In genomic region chr7:120988591-120989299, GRCh38 we compare ENCODE assay signal across 8 cellular contexts. TPM values are rescaled to one million over a fixed set of nuclear protein-coding genes. Genes with fewer than 3 reads are reported as not detected.
DNase-seq lines count a peak whose midpoint lies in the region; ATAC-seq, FAIRE-seq and TF ChIP-seq lines count a peak whose summit lies in the region.

Gene CPED1 (plus strand): TSS chr7:120988711. CDS start chr7:120989622, 911 bp downstream.

- H2AFZ ChIP-seq in Karpas-422 (ENCODE audit: low read length) (peak within 1 kb of the TSS; percentile 62; the same call in 1 of the 2 replicates), HepG2 (ENCODE audit: low read length) (peak within 1 kb of the TSS; percentile 28)

- peak within 1 kb of the TSS; percentile 57 for H3K4me3 ChIP-seq in Karpas-422 (ENCODE audit: low read length)
- H3K4me3 ChIP-seq in duodenal mucosa (ENCODE audit: low read depth in 1 of 2, low read length in 2 of 2): peak within 1 kb of the TSS; percentile 68 to 74
- peak within 1 kb of the TSS; percentile 47 to 65 (median 58) for H3K4me3 ChIP-seq in HepG2 (replicated peaks in 1 of 3; ENCODE audit: insufficient read depth in 1 of 3, low read depth in 2 of 3, low read length in 3 of 3)

- H3K36me3 Mint-ChIP-seq in activated B cell treated with CpG ODN at 0.5 μM for 24 hours (ENCODE audit: low read depth): no peaks in the 10 kb centered on the region

- no peaks in the 10 kb centered on the region for H3K9me3 ChIP-seq in Karpas-422 (ENCODE audit: low read length)
- H3K9me3 ChIP-seq in duodenal mucosa (ENCODE audit: control insufficient read depth in 1 of 2, low read length in 2 of 2): no peaks in the 10 kb centered on the region
- H3K9me3 ChIP-seq in HepG2 (ENCODE audit: low read length): no peaks in the 10 kb centered on the region

- no peaks in the 10 kb centered on the region for H3K9me3 Mint-ChIP-seq in activated B cell treated with CpG ODN at 0.5 μM for 24 hours

- no TSS peak for BruUV-seq in HepG2 (replicated peaks; lab: Mats Ljungman, UMichigan)

- H3K4me2 ChIP-seq in Karpas-422 (ENCODE audit: low read depth, low read length, poor library complexity, severe bottlenecking): peak within 1 kb of the TSS; percentile 65
- H3K4me2 ChIP-seq in HepG2 (ENCODE audit: low read depth, low read length): peak within 1 kb of the TSS; percentile 93

- H3K27ac ChIP-seq in Karpas-422 (ENCODE audit: low read length) (no peak within 1 kb of the TSS), duodenal mucosa (ENCODE audit: low read depth, low read length) (peak within 1 kb of the TSS; percentile 86), HepG2 (ENCODE audit: extremely low read length, insufficient read depth, low read length) (no peak within 1 kb of the TSS)

- no peak for TF ChIP-seq EP300 in HepG2 (IDR thresholded peaks at IDR 0.05; ENCODE audit: low read depth in 2 of 2, low read length in 2 of 2)
- no peak for TF ChIP-seq EP300 in HepG2 (CRISPR knock-in tag; IDR thresholded peaks at IDR 0.05; ENCODE audit: borderline replicate concordance)

- FAIRE-seq in HepG2 (lab: Jason Lieb, UNC): no peak

- H3K27me3 Mint-ChIP-seq in activated B cell treated with CpG ODN at 0.5 μM for 24 hours: peaks cover 33% of the 10 kb centered on the region

- intact Hi-C loops in activated B cell treated with CpG ODN at 0.5 μM for 24 hours (cut with micrococcal nuclease): loop anchor here (1.0 to 5.0 kb wide), 2 partner anchors 37 to 131 kb away; partner anchors contain the start of gene TSPAN12
- intact Hi-C loops in HepG2 (cut with micrococcal nuclease; ENCODE audit: unreplicated experiment): loop anchor here (1.0 kb wide), 2 partner anchors 93 to 120 kb away; no protein-coding TSS in a partner anchor

- H3K9ac ChIP-seq in Karpas-422 (ENCODE audit: low read length) (peak within 1 kb of the TSS; percentile 40), duodenal mucosa (ENCODE audit: low read depth in 1 of 2, low read length in 2 of 2) (peak within 1 kb of the TSS; percentile 63 to 79), HepG2 (ENCODE audit: insufficient read depth, low read depth, low read length) (peak within 1 kb of the TSS; percentile 4; the same call in 1 of the 2 replicates)

- DNase-seq in ELF-1 (ENCODE audit: low read depth, low spot score): peak; percentile 49
- peak; percentile 71 for DNase-seq in Karpas-422
- peak; percentile 46 for DNase-seq in activated B cell treated with CpG ODN at 0.5 μM for 24 hours
- peak; percentile 20 for DNase-seq in HepG2 (ENCODE audit: low spot score)
- DNase-seq in stimulated activated CD4-positive, alpha-beta T cell treated with anti-CD3 and anti-CD28 coated beads, Interleukin-4, amount 100 ng/mL, for 1 hour: peak; percentile 34
- no peak for DNase-seq in effector CD4-positive, alpha-beta T cell

- H3K36me3 ChIP-seq in Karpas-422 (ENCODE audit: insufficient read depth, low read length) (no peaks in the 10 kb centered on the region), duodenal mucosa (ENCODE audit: control insufficient read depth in 1 of 2, insufficient read depth in 2 of 2, low read length in 2 of 2) (no peaks in the 10 kb centered on the region), HepG2 (replicated peaks in 1 of 2; ENCODE audit: control insufficient read depth in 1 of 2, insufficient read depth in 2 of 2, low read length in 2 of 2) (no peaks in the 10 kb centered on the region)

- peak within 1 kb of the TSS; percentile 81 for H3K4me3 Mint-ChIP-seq in activated B cell treated with CpG ODN at 0.5 μM for 24 hours

- no peak for TF ChIP-seq RAD21 in HepG2 (CRISPR knock-in tag; IDR thresholded peaks at IDR 0.05)

- H3K9me2 ChIP-seq in Karpas-422 (replicated peaks; ENCODE audit: insufficient read depth, low read length): no peaks in the 10 kb centered on the region

- H3K27ac Mint-ChIP-seq in activated B cell treated with CpG ODN at 0.5 μM for 24 hours: no peak within 1 kb of the TSS

- in situ Hi-C loops in HepG2 (cut with HindIII; ENCODE audit: extremely low pct_ligation_motif_present, low pct_unique_long_range_greater_than_20kb): loop anchor here (5.0 kb wide), 1 partner anchor 94 kb away; no protein-coding TSS in a partner anchor

- WGBS in HepG2 (ENCODE audit: low lambda C conversion rate): 1% methylated on average over 16 of the region's 28 CpGs

- H3K4me1 ChIP-seq in Karpas-422 (ENCODE audit: low read length) (peaks cover 19% of the 10 kb centered on the region), duodenal mucosa (ENCODE audit: control insufficient read depth in 1 of 2, insufficient read depth in 2 of 2, low read length in 2 of 2) (peaks cover 7 to 16% of the 10 kb centered on the region in 2 donors), HepG2 (ENCODE audit: insufficient read depth, low read length) (peaks cover 21% of the 10 kb centered on the region)

- CTCF ChIA-PET in activated B cell treated with CpG ODN at 0.5 μM for 24 hours (lab: Charles Lee) (interaction anchor here (0.8 to 6.5 kb wide), 12 partner anchors 8 to 1005 kb away, joined by 3 to 48 read pairs (median 4); partner anchors contain the start of gene ING3), HepG2 (lab: Yijun Ruan, JAX; ENCODE audit: low intra/inter-chr PET ratio, low total read pairs) (interaction anchor here (2.6 to 2.9 kb wide), 2 partner anchors 93 to 119 kb away, joined by 19 to 40 read pairs; no protein-coding TSS in a partner anchor)

- no peak for TF ChIP-seq POLR2A in HepG2 (IDR thresholded peaks at IDR 0.05; ENCODE audit: insufficient read depth in 1 of 2, low read depth in 2 of 2, low read length in 2 of 2)

- H4K20me1 ChIP-seq in Karpas-422 (ENCODE audit: insufficient read depth, low read depth, low read length) (no peaks in the 10 kb centered on the region), HepG2 (ENCODE audit: insufficient read depth, low read length) (no peaks in the 10 kb centered on the region)

- H3K27me3 ChIP-seq in Karpas-422 (ENCODE audit: low read length) (no peaks in the 10 kb centered on the region), duodenal mucosa (ENCODE audit: control insufficient read depth in 1 of 2, insufficient read depth in 2 of 2, low read length in 2 of 2) (peaks cover 4 to 8% of the 10 kb centered on the region in 2 donors), HepG2 (ENCODE audit: control insufficient read depth in 1 of 2, insufficient read depth in 2 of 2, low read length in 2 of 2) (peaks cover 0 to 14% of the 10 kb centered on the region in 2 experiments; a peak in 3 of 5 replicates)

- no peaks in the 10 kb centered on the region for H3K79me2 ChIP-seq in Karpas-422 (ENCODE audit: low read length)
- no peaks in the 10 kb centered on the region for H3K79me2 ChIP-seq in HepG2 (ENCODE audit: insufficient read depth, low read length)

- POLR2A ChIA-PET in activated B cell treated with CpG ODN at 0.5 μM for 24 hours (lab: Charles Lee) (interaction anchor here (0.9 to 1.5 kb wide), 2 partner anchors 38 to 39 kb away, joined by 3 to 6 read pairs; partner anchors contain the start of gene ING3), HepG2 (lab: Yijun Ruan, JAX) (interaction anchor here (0.9 kb wide), 1 partner anchor 38 kb away, joined by 4 read pairs; the partner anchor contains the start of gene ING3)

- ATAC-seq in GM21737 (IDR thresholded peaks at IDR 0.05; ENCODE audit: unreplicated experiment) (peak; percentile 50), activated B cell treated with CpG ODN at 0.5 μM for 24 hours (ENCODE audit: low read depth) (peak; percentile 73), HepG2 (peak; percentile 98)

- TF ChIP-seq CTCF in activated B cell treated with CpG ODN at 0.5 μM for 24 hours (IDR thresholded peaks at IDR 0.05): no peak
- TF ChIP-seq CTCF in HepG2 (CRISPR knock-in tag; IDR thresholded peaks at IDR 0.05): 0 out of 2 replicates have a peak, but pooled peaks have one; percentile 10

- H3K4me1 Mint-ChIP-seq in activated B cell treated with CpG ODN at 0.5 μM for 24 hours: peaks cover 23% of the 10 kb centered on the region

TF ChIP-seq in HepG2, 621 proteins besides CTCF, POLR2A, EP300 and RAD21 (continues in another document):
- no peak for TF ChIP-seq SSRP1 (CRISPR knock-in tag; IDR thresholded peaks at IDR 0.05)
- TF ChIP-seq ZGPAT (CRISPR knock-in tag; IDR thresholded peaks at IDR 0.05): peak; percentile 51; the same call in 1 of the 2 replicates

RNA-seq across cellular contexts. Expression of gene CPED1, which starts in this region (rescaled TPM):
- total RNA-seq in Karpas-422 (2014; rRNA removed; shearing (Covaris generic); ENCODE audit: low replicate concordance): 0.04 and 1.2 TPM in 2 replicates
- total RNA-seq in activated B cell treated with CpG ODN at 0.5 μM for 24 hours: 0.09 and 0.42 TPM in 2 replicates
- total RNA-seq in HepG2 (2016; rRNA removed; fragmentation: Illumina TruSeq; extraction: Trizol): 27.0 and 41.6 TPM in 2 replicates
- total RNA-seq in HepG2 (2016; cell fraction: cytosol; rRNA removed; fragmentation: Illumina TruSeq; extraction: Trizol; ENCODE audit: low read depth): 19.1 and 22.1 TPM in 2 replicates
- 26.8 and 37.9 TPM in 2 replicates for total RNA-seq in HepG2 (2016; cell fraction: insoluble cytoplasmic fraction; rRNA removed; fragmentation: Illumina TruSeq; extraction: Trizol)
- 42.6 and 47.7 TPM in 2 replicates for total RNA-seq in HepG2 (2016; cell fraction: membrane; rRNA removed; fragmentation: Illumina TruSeq; extraction: Trizol)
- total RNA-seq in HepG2 (2016; cell fraction: nucleus; rRNA removed; fragmentation: Illumina TruSeq; extraction: Trizol): 34.0 and 36.3 TPM in 2 replicates
- polyA plus RNA-seq in HepG2 (2011; rRNA removed): 8.1 and 11.5 TPM in 2 replicates
- 5.7 and 8.0 TPM in 2 replicates for polyA plus RNA-seq in HepG2 (2011; cell fraction: cytosol; rRNA removed)
- 4.5 and 5.1 TPM in 2 replicates for polyA plus RNA-seq in HepG2 (2011; cell fraction: nucleus; rRNA removed)
- 8.0 and 9.2 TPM in 2 replicates for polyA plus RNA-seq in HepG2 (2012)
- 13.3 and 13.8 TPM in 2 replicates for polyA plus RNA-seq in HepG2 (2016; cell fraction: cytosol; fragmentation: Illumina TruSeq; extraction: Trizol; ENCODE audit: low read depth)
- 25.0 and 25.2 TPM in 2 replicates for polyA plus RNA-seq in HepG2 (2016; cell fraction: insoluble cytoplasmic fraction; fragmentation: Illumina TruSeq; extraction: Trizol; ENCODE audit: low read depth)
- 25.4 and 27.2 TPM in 2 replicates for polyA plus RNA-seq in HepG2 (2016; cell fraction: membrane; fragmentation: Illumina TruSeq; extraction: Trizol; ENCODE audit: low read depth)
- polyA plus RNA-seq in HepG2 (2016; cell fraction: nucleus; fragmentation: Illumina TruSeq; extraction: Trizol; ENCODE audit: insufficient read depth, low read depth): 12.7 and 13.4 TPM in 2 replicates
- 2.6 and 9.2 TPM in 2 replicates for polyA minus RNA-seq in HepG2 (2011; rRNA and poly(A)+ RNA removed; ENCODE audit: low replicate concordance)
- polyA minus RNA-seq in HepG2 (2011; cell fraction: cytosol; rRNA and poly(A)+ RNA removed): 6.2 and 8.8 TPM in 2 replicates
- 22.3 and 31.6 TPM in 2 replicates for polyA minus RNA-seq in HepG2 (2011; cell fraction: nucleus; rRNA and poly(A)+ RNA removed)

Comparison
In these comparisons a context has a peak if more than half of its experiments do, and no peak if none do; other contexts are left out.
1. Peak in DNase-seq and ATAC-seq in activated B cell treated with CpG ODN at 0.5 μM for 24 hours; RNA of the gene not detected or under 1 TPM.
2. H3K9ac ChIP-seq: peak in every context shown above with its lines; median percentile 71 in duodenal mucosa; 40 in Karpas-422; 4 in HepG2.